8 cellular contexts compared by ENCODE assay signal in the genomic region with DNA sequence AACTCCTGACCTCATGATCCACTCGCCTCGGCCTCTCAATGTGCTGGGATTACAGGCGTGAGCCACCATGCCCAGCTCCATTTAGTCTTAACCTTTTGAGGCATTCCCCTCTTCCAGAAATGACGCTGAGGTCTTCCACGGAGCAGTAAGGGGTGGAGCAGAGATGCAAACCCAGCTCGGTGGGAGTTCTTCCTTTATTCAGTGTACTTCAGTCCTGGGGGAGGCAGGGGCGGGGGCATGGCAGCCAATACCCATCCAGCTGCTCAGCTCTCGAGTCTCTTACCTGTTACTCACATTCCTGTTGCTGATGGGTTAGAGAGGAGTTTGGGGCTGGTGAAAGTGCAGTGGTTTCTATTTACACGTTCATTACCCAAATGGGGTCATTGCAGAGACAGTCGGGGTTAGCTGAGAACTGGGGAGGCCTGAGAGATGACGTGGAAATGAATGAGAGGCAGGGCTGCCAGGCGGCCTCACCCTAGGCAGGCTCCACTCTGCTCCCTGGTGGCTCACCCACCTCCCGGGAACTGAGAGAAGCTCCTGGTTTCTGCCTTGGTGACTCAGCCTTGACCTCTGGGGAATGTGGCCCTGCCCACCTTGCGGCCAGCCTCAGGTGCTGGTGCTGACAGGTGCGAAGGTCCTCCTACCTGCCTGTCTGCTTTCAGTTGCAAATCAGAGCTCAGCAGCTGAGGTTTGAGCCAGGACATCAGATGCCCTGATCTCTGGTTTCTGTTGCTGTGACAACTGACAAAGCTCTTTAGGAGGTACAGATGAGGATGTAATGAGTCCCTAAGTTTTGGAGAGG. TPM values are rescaled to one million over a fixed set of nuclear protein-coding genes. Genes with fewer than 3 reads are reported as not detected.
DNase-seq lines count a peak whose midpoint lies in the region; ATAC-seq and TF ChIP-seq lines count a peak whose summit lies in the region.

No MANE protein-coding gene starts in this region.

- no peaks in the 10 kb centered on the region for H3K27me3 Mint-ChIP-seq in activated naive CD4-positive, alpha-beta T cell treated with anti-CD3 and anti-CD28 coated beads, Interleukin-2, amount 50 U/mL, for 24 hours
- H3K27me3 Mint-ChIP-seq in WTC11 (ENCODE audit: low read depth) = no peaks in the 10 kb centered on the region

- H3K36me3 Mint-ChIP-seq in activated naive CD4-positive, alpha-beta T cell treated with anti-CD3 and anti-CD28 coated beads, Interleukin-2, amount 50 U/mL, for 24 hours = peaks cover 4% of the 10 kb centered on the region
- H3K36me3 Mint-ChIP-seq in WTC11 = peaks cover 40% of the 10 kb centered on the region

- H3K4me1 Mint-ChIP-seq in activated naive CD4-positive, alpha-beta T cell treated with anti-CD3 and anti-CD28 coated beads, Interleukin-2, amount 50 U/mL, for 24 hours = peaks cover 23% of the 10 kb centered on the region
- H3K4me1 Mint-ChIP-seq in WTC11 = peaks cover 26% of the 10 kb centered on the region

- POLR2A ChIA-PET in WTC11 (lab: Charles Lee) = interaction anchor here (0.6 to 2.3 kb wide), 11 partner anchors 9 to 369 kb away, joined by 3 to 10 read pairs (median 4); a partner anchor contains a TSS

- ATAC-seq in WTC11 = peak; percentile 99
- ATAC-seq in GM18505 (IDR thresholded peaks at IDR 0.05; ENCODE audit: unreplicated experiment) = no peak
- no peak for ATAC-seq in GM18868 (IDR thresholded peaks at IDR 0.05; ENCODE audit: unreplicated experiment)

- peak overlapping the region; percentile 72 for H3K27ac Mint-ChIP-seq in activated naive CD4-positive, alpha-beta T cell treated with anti-CD3 and anti-CD28 coated beads, Interleukin-2, amount 50 U/mL, for 24 hours
- H3K27ac Mint-ChIP-seq in WTC11 = peak overlapping the region; percentile 98

- DNase-seq in activated naive CD4-positive, alpha-beta T cell treated with Interleukin-2 at 50 U/mL for 16 hours = no peak
- DNase-seq in WTC11 (ENCODE audit: low spot score) (peak; percentile 90), iPS-NIHi7 (ENCODE audit: extremely low spot score) (peak; percentile 91), NCI-H748 (lab: John Stamatoyannopoulos, UW; ENCODE audit: unreplicated experiment) (no peak)

- H3K4me3 Mint-ChIP-seq in activated naive CD4-positive, alpha-beta T cell treated with anti-CD3 and anti-CD28 coated beads, Interleukin-2, amount 50 U/mL, for 24 hours = no peak overlapping the region
- H3K4me3 Mint-ChIP-seq in WTC11 = peak overlapping the region; percentile 24

- TF ChIP-seq POLR2A in GM18505 (IDR thresholded peaks at IDR 0.05; ENCODE audit: borderline replicate concordance, extremely low read depth, insufficient read depth, insufficient read length) = no peak

- peak overlapping the region; percentile 33 for H3K27ac ChIP-seq in temporal lobe (ENCODE audit: low read depth, low read length)

- CTCF ChIA-PET in WTC11 (lab: Charles Lee) = interaction anchor here (0.6 to 3.7 kb wide), 42 partner anchors 9 to 361 kb away, joined by 3 to 96 read pairs (median 4); a partner anchor contains a TSS

- no peaks in the 10 kb centered on the region for H3K9me3 Mint-ChIP-seq in activated naive CD4-positive, alpha-beta T cell treated with anti-CD3 and anti-CD28 coated beads, Interleukin-2, amount 50 U/mL, for 24 hours
- H3K9me3 Mint-ChIP-seq in WTC11 = no peaks in the 10 kb centered on the region

- no peak for TF ChIP-seq CTCF in WTC11 (IDR thresholded peaks at IDR 0.05)

TF ChIP-seq in WTC11, 78 proteins besides CTCF, POLR2A, EP300 and RAD21:
- TF ChIP-seq ZNF423 (CRISPR knock-in tag; IDR thresholded peaks at IDR 0.05) (peak; percentile 70), GRHL2 (CRISPR knock-in tag; IDR thresholded peaks at IDR 0.05; ENCODE audit: insufficient replicate concordance, severe bottlenecking) (no peak), ZBTB21 (CRISPR knock-in tag; IDR thresholded peaks at IDR 0.05; ENCODE audit: borderline replicate concordance) (0 out of 2 replicates have a peak, but pooled peaks have one; percentile 25), NFE2L1 (CRISPR knock-in tag; IDR thresholded peaks at IDR 0.05) (peak; percentile 65; the same call in 1 of the 2 replicates), TEAD1 (CRISPR knock-in tag; IDR thresholded peaks at IDR 0.05) (peak; percentile 83; the same call in 1 of the 2 replicates), ZNF416 (CRISPR knock-in tag; IDR thresholded peaks at IDR 0.05) (0 out of 2 replicates have a peak, but pooled peaks have one; percentile 54), ETV6 (CRISPR knock-in tag; IDR thresholded peaks at IDR 0.05) (peak; percentile 78; the same call in 1 of the 2 replicates), ZNF232 (CRISPR knock-in tag; IDR thresholded peaks at IDR 0.05) (0 out of 2 replicates have a peak, but pooled peaks have one; percentile 60), SP1 (CRISPR knock-in tag; conservative IDR thresholded peaks at IDR 0.05) (peak; percentile 60; the same call in 1 of the 2 replicates), ELF4 (CRISPR knock-in tag; IDR thresholded peaks at IDR 0.05; ENCODE audit: low read depth) (no peak)
- TF ChIP-seq, protein P1, sequence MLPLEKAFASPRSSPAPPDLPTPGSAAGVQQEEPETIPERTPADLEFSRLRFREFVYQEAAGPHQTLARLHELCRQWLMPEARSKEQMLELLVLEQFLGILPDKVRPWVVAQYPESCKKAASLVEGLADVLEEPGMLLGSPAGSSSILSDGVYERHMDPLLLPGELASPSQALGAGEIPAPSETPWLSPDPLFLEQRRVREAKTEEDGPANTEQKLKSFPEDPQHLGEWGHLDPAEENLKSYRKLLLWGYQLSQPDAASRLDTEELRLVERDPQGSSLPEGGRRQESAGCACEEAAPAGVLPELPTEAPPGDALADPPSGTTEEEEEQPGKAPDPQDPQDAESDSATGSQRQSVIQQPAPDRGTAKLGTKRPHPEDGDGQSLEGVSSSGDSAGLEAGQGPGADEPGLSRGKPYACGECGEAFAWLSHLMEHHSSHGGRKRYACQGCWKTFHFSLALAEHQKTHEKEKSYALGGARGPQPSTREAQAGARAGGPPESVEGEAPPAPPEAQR (CRISPR knock-in tag; IDR thresholded peaks at IDR 0.05) = no peak
- TF ChIP-seq, protein P2, sequence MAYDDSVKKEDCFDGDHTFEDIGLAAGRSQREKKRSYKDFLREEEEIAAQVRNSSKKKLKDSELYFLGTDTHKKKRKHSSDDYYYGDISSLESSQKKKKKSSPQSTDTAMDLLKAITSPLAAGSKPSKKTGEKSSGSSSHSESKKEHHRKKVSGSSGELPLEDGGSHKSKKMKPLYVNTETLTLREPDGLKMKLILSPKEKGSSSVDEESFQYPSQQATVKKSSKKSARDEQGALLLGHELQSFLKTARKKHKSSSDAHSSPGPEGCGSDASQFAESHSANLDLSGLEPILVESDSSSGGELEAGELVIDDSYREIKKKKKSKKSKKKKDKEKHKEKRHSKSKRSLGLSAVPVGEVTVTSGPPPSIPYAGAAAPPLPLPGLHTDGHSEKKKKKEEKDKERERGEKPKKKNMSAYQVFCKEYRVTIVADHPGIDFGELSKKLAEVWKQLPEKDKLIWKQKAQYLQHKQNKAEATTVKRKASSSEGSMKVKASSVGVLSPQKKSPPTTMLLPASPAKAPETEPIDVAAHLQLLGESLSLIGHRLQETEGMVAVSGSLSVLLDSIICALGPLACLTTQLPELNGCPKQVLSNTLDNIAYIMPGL (CRISPR knock-in tag; IDR thresholded peaks at IDR 0.05) = 0 out of 2 replicates have a peak, but pooled peaks have one; percentile 24
- TF ChIP-seq, protein P3, sequence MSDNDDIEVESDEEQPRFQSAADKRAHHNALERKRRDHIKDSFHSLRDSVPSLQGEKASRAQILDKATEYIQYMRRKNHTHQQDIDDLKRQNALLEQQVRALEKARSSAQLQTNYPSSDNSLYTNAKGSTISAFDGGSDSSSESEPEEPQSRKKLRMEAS (CRISPR knock-in tag; IDR thresholded peaks at IDR 0.05) = peak; percentile 88
- TF ChIP-seq, protein P4, sequence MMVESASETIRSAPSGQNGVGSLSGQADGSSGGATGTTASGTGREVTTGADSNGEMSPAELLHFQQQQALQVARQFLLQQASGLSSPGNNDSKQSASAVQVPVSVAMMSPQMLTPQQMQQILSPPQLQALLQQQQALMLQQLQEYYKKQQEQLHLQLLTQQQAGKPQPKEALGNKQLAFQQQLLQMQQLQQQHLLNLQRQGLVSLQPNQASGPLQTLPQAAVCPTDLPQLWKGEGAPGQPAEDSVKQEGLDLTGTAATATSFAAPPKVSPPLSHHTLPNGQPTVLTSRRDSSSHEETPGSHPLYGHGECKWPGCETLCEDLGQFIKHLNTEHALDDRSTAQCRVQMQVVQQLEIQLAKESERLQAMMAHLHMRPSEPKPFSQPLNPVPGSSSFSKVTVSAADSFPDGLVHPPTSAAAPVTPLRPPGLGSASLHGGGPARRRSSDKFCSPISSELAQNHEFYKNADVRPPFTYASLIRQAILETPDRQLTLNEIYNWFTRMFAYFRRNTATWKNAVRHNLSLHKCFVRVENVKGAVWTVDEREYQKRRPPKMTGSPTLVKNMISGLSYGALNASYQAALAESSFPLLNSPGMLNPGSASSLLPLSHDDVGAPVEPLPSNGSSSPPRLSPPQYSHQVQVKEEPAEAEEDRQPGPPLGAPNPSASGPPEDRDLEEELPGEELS (CRISPR knock-in tag; IDR thresholded peaks at IDR 0.05) = peak; percentile 29; the same call in 1 of the 2 replicates

RNA-seq across cellular contexts. Expression of a gene that starts 13.4 kb away (rescaled TPM):
- total RNA-seq in WTC11 (2021) = 27.5 to 33.9 TPM (median 27.8 TPM) in 3 replicates
- total RNA-seq in temporal lobe = 0.25 TPM

Comparison
In these comparisons a context has a peak if more than half of its experiments do, and no peak if none do; other contexts are left out.
1. DNase-seq: peak in WTC11 (single experiment) and iPS-NIHi7 (single experiment); none in activated naive CD4-positive, alpha-beta T cell treated with Interleukin-2 at 50 U/mL for 16 hours (single experiment) and NCI-H748 (single experiment).
2. RNA of a gene that starts 13.4 kb away (total RNA-seq): 27.5 to 33.9 TPM in WTC11; 0.25 TPM in temporal lobe (single experiment); every median in the first group is over 10 times any median in the second.